In the genomic region with DNA sequence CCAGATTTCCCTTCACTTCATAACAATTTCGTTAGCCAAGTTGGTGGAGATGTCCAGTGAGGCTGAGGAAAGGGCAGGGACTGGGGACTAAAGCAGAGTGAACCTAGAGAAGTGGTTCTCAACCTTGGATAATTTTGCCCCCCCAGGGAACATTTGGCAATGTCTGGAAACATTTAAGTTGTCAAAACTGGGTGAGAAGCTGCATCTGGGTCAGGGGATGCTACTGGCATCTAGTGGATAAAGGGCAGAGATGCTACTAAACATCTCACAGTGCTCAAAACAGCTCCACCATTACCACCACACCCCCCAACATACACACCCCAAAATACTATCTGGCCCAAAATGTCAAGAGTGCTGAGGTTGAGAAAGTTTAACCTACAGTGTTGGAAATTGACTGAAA, we compare ENCODE assay signal across 1 cellular context.
TF ChIP-seq lines count a peak whose summit lies in the region.

No MANE protein-coding gene starts in this region.

TF ChIP-seq in GM23338, 12 proteins besides CTCF, POLR2A, EP300 and RAD21:
- TF ChIP-seq, protein P1, sequence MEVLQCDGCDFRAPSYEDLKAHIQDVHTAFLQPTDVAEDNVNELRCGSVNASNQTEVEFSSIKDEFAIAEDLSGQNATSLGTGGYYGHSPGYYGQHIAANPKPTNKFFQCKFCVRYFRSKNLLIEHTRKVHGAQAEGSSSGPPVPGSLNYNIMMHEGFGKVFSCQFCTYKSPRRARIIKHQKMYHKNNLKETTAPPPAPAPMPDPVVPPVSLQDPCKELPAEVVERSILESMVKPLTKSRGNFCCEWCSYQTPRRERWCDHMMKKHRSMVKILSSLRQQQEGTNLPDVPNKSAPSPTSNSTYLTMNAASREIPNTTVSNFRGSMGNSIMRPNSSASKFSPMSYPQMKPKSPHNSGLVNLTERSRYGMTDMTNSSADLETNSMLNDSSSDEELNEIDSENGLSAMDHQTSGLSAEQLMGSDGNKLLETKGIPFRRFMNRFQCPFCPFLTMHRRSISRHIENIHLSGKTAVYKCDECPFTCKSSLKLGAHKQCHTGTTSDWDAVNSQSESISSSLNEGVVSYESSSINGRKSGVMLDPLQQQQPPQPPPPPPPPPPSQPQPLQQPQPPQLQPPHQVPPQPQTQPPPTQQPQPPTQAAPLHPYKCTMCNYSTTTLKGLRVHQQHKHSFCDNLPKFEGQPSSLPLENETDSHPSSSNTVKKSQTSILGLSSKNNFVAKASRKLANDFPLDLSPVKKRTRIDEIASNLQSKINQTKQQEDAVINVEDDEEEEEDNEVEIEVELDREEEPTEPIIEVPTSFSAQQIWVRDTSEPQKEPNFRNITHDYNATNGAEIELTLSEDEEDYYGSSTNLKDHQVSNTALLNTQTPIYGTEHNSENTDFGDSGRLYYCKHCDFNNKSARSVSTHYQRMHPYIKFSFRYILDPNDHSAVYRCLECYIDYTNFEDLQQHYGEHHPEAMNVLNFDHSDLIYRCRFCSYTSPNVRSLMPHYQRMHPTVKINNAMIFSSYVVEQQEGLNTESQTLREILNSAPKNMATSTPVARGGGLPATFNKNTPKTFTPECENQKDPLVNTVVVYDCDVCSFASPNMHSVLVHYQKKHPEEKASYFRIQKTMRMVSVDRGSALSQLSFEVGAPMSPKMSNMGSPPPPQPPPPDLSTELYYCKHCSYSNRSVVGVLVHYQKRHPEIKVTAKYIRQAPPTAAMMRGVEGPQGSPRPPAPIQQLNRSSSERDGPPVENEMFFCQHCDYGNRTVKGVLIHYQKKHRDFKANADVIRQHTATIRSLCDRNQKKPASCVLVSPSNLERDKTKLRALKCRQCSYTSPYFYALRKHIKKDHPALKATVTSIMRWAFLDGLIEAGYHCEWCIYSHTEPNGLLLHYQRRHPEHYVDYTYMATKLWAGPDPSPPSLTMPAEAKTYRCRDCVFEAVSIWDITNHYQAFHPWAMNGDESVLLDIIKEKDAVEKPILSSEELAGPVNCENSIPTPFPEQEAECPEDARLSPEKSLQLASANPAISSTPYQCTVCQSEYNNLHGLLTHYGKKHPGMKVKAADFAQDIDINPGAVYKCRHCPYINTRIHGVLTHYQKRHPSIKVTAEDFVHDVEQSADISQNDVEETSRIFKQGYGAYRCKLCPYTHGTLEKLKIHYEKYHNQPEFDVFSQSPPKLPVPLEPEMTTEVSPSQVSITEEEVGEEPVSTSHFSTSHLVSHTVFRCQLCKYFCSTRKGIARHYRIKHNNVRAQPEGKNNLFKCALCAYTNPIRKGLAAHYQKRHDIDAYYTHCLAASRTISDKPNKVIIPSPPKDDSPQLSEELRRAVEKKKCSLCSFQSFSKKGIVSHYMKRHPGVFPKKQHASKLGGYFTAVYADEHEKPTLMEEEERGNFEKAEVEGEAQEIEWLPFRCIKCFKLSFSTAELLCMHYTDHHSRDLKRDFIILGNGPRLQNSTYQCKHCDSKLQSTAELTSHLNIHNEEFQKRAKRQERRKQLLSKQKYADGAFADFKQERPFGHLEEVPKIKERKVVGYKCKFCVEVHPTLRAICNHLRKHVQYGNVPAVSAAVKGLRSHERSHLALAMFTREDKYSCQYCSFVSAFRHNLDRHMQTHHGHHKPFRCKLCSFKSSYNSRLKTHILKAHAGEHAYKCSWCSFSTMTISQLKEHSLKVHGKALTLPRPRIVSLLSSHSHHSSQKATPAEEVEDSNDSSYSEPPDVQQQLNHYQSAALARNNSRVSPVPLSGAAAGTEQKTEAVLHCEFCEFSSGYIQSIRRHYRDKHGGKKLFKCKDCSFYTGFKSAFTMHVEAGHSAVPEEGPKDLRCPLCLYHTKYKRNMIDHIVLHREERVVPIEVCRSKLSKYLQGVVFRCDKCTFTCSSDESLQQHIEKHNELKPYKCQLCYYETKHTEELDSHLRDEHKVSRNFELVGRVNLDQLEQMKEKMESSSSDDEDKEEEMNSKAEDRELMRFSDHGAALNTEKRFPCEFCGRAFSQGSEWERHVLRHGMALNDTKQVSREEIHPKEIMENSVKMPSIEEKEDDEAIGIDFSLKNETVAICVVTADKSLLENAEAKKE (CRISPR knock-in tag; IDR thresholded peaks at IDR 0.05) = no peak
- no peak for TF ChIP-seq STAT1 (IDR thresholded peaks at IDR 0.05; ENCODE audit: unreplicated experiment)
